Comparison of ENCODE assay signal across 8 cellular contexts in genomic region chr17:16987830-16988601, GRCh38. TPM values are rescaled to one million over a fixed set of nuclear protein-coding genes. Genes with fewer than 3 reads are reported as not detected.
DNase-seq lines count a peak whose midpoint lies in the region; ATAC-seq and TF ChIP-seq lines count a peak whose summit lies in the region.

No MANE protein-coding gene starts in this region.

- H3K4me3 Mint-ChIP-seq in neural progenitor cell (no peak overlapping the region), osteocyte (ENCODE audit: unreplicated experiment) (no peak overlapping the region)

- no peaks in the 10 kb centered on the region for H3K9me3 ChIP-seq in MG63
- H3K9me3 ChIP-seq in esophagus muscularis mucosa = no peaks in the 10 kb centered on the region
- H3K9me3 ChIP-seq in neural progenitor cell (ENCODE audit: low read depth) = no peaks in the 10 kb centered on the region
- H3K9me3 ChIP-seq in upper lobe of right lung = no peaks in the 10 kb centered on the region

- peaks cover 7% of the 10 kb centered on the region for H3K4me1 Mint-ChIP-seq in neural progenitor cell
- H3K4me1 Mint-ChIP-seq in osteocyte (ENCODE audit: unreplicated experiment) = peaks cover 8% of the 10 kb centered on the region

- H3K9me3 Mint-ChIP-seq in neural progenitor cell (peaks cover 2% of the 10 kb centered on the region), osteocyte (ENCODE audit: unreplicated experiment) (no peaks in the 10 kb centered on the region)

- no peak for TF ChIP-seq POLR2A in esophagus muscularis mucosa (IDR thresholded peaks at IDR 0.05; ENCODE audit: low read depth)

- no peaks in the 10 kb centered on the region for H3K79me2 ChIP-seq in neural progenitor cell (ENCODE audit: low read depth)

- no peaks in the 10 kb centered on the region for H3F3A ChIP-seq in neural progenitor cell (ENCODE audit: low read depth)

- no peaks in the 10 kb centered on the region for H3K36me3 ChIP-seq in H7 (replicated peaks; ENCODE audit: control insufficient read depth, insufficient read depth, low read length)
- H3K36me3 ChIP-seq in MG63 = no peaks in the 10 kb centered on the region
- H3K36me3 ChIP-seq in esophagus muscularis mucosa = no peaks in the 10 kb centered on the region
- no peaks in the 10 kb centered on the region for H3K36me3 ChIP-seq in neural progenitor cell
- no peaks in the 10 kb centered on the region for H3K36me3 ChIP-seq in upper lobe of right lung

- no peak overlapping the region for H3K9ac ChIP-seq in neural progenitor cell

- peak overlapping the region; percentile 63 for H2AFZ ChIP-seq in neural progenitor cell (replicated peaks)

- no peaks in the 10 kb centered on the region for H3K36me3 Mint-ChIP-seq in neural progenitor cell
- no peaks in the 10 kb centered on the region for H3K36me3 Mint-ChIP-seq in osteocyte (ENCODE audit: unreplicated experiment)

- TF ChIP-seq EP300 in esophagus muscularis mucosa (IDR thresholded peaks at IDR 0.05) = no peak

- H3K4me1 ChIP-seq in esophagus muscularis mucosa = peaks cover 0 to 14% (median 10%) of the 10 kb centered on the region in 4 donors
- no peaks in the 10 kb centered on the region for H3K4me1 ChIP-seq in neural progenitor cell
- peaks cover 7% of the 10 kb centered on the region for H3K4me1 ChIP-seq in upper lobe of right lung

- peak; percentile 69 for DNase-seq in H7
- peak; percentile 90 for DNase-seq in MG63
- peak; percentile 44 to 47 for DNase-seq in activated CD4-positive, alpha-beta T cell treated with anti-CD3 and anti-CD28 coated beads, Interleukin-2, amount 50 U/mL, for 4 hours
- peak; percentile 95 for DNase-seq in esophagus muscularis mucosa (ENCODE audit: extremely low spot score)
- peak; percentile 27 for DNase-seq in neural progenitor cell (ENCODE audit: low spot score)
- DNase-seq in upper lobe of right lung = peak; percentile 81
- no peak for DNase-seq in osteocyte (ENCODE audit: extremely low spot score, unreplicated experiment)

- H3K27ac ChIP-seq in esophagus muscularis mucosa (replicated peaks in 1 of 4) = peak overlapping the region in 1 of 4 donors; percentile 4
- no peak overlapping the region for H3K27ac ChIP-seq in neural progenitor cell
- H3K27ac ChIP-seq in upper lobe of right lung = peak overlapping the region; percentile 47

- TF ChIP-seq CTCF in GM12875 (IDR thresholded peaks at IDR 0.05; ENCODE audit: borderline replicate concordance, insufficient read depth, low read depth, low read length) (no peak), esophagus muscularis mucosa (IDR thresholded peaks at IDR 0.05) (no peak), neural progenitor cell (IDR thresholded peaks at IDR 0.05) (no peak), upper lobe of right lung (IDR thresholded peaks at IDR 0.05) (no peak), osteocyte (IDR thresholded peaks at IDR 0.05) (no peak)

- WGBS in esophagus muscularis mucosa = 39% methylated on average over 11 of the region's 11 CpGs

- H3K27ac Mint-ChIP-seq in neural progenitor cell = peak overlapping the region; percentile 62
- no peak overlapping the region for H3K27ac Mint-ChIP-seq in osteocyte (ENCODE audit: unreplicated experiment)

- H3K27me3 ChIP-seq in H7 (ENCODE audit: control insufficient read depth, insufficient read depth, low read length) (no peaks in the 10 kb centered on the region), MG63 (no peaks in the 10 kb centered on the region), esophagus muscularis mucosa (no peaks in the 10 kb centered on the region), neural progenitor cell (no peaks in the 10 kb centered on the region), upper lobe of right lung (no peaks in the 10 kb centered on the region)

- H3K4me2 ChIP-seq in neural progenitor cell = no peak overlapping the region

- H3K4me3 ChIP-seq in GM12875 (ENCODE audit: low read depth, low read length) (peak overlapping the region; percentile 54), H7 (ENCODE audit: insufficient read depth, low read depth, low read length) (no peak overlapping the region), MG63 (no peak overlapping the region), esophagus muscularis mucosa (no peak overlapping the region), neural progenitor cell (no peak overlapping the region), upper lobe of right lung (no peak overlapping the region)

- peaks cover 6% of the 10 kb centered on the region for H3K27me3 Mint-ChIP-seq in neural progenitor cell (ENCODE audit: insufficient read depth, low read depth)
- peaks cover 5% of the 10 kb centered on the region for H3K27me3 Mint-ChIP-seq in osteocyte (ENCODE audit: unreplicated experiment)

- ATAC-seq in upper lobe of right lung = peak; percentile 82

- no peaks in the 10 kb centered on the region for H4K20me1 ChIP-seq in neural progenitor cell (ENCODE audit: low read depth)

- intact Hi-C loops in esophagus muscularis mucosa (cut with DNase I) (no loop called here), upper lobe of right lung (cut with DNase I) (no loop called here)

RNA-seq across cellular contexts. Expression of gene TNFRSF13B, which starts 16.1 kb away (rescaled TPM):
- 0.21 TPM in 1 of 2 replicates, not detected in the other for total RNA-seq in H7 (2014; rRNA removed; shearing (Covaris generic))
- total RNA-seq in MG63 (2014; rRNA removed; shearing (Covaris generic); ENCODE audit: low replicate concordance) = not detected in 2 replicates
- total RNA-seq in esophagus muscularis mucosa (under 1 TPM in 1 of 4 donors, not detected in 3; 0.66 TPM), neural progenitor cell (ENCODE audit: low replicate concordance) (not detected in 2 replicates), upper lobe of right lung (not detected), osteocyte (not detected in 2 replicates)

RNA-seq across cellular contexts. Expression of gene MPRIP, which starts 54.2 kb away (rescaled TPM):
- 70.2 and 73.9 TPM in 2 replicates for total RNA-seq in H7 (2014; rRNA removed; shearing (Covaris generic))
- total RNA-seq in MG63 (2014; rRNA removed; shearing (Covaris generic); ENCODE audit: low replicate concordance) = 139 and 143 TPM in 2 replicates
- total RNA-seq in esophagus muscularis mucosa (100 to 1,000 TPM; 108 to 194 (median 129) TPM), neural progenitor cell (ENCODE audit: low replicate concordance) (42.1 and 65.0 TPM in 2 replicates), upper lobe of right lung (333 TPM), osteocyte (206 and 209 TPM in 2 replicates)
